In the genomic region with DNA sequence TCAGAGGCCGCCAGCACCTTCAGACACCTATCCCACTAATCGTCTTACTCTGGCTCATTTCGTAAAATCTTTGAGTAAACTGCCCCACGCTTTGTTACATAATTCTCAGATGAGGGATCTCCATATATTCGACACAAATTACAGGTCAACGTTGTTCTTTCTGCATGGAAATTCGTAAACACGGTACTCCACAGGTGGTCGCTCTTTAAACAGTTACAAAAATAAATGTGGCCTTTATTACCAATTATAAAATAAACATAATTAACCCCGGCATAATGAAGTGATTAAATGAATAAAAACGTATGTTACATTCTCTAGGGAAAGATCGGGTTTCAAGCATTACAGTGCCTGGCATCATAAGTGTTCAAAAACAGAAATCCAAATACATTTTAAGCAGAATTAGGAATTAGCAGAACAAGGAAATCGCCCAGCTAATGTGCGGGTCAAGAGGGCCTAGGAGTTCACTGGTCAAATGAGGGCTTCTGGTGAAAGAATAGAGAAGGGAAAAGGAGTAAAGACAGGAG, we compare ENCODE assay signal across 8 cellular contexts. TPM values are rescaled to one million over a fixed set of nuclear protein-coding genes. Genes with fewer than 3 reads are reported as not detected.
DNase-seq lines count a peak whose midpoint lies in the region; ATAC-seq, FAIRE-seq and TF ChIP-seq lines count a peak whose summit lies in the region.

No MANE protein-coding gene starts in this region.

- peaks cover 36% of the 10 kb centered on the region for H3K79me2 ChIP-seq in ACC112 (ENCODE audit: control insufficient read depth, insufficient read depth, low read length, unreplicated experiment)

- ATAC-seq in HG03045 (IDR thresholded peaks at IDR 0.05; ENCODE audit: unreplicated experiment) = no peak

- H3K27me3 ChIP-seq in ACC112 (ENCODE audit: insufficient read depth, low read length) (no peaks in the 10 kb centered on the region), HUES6 (ENCODE audit: control insufficient read depth, insufficient read depth, low read length) (no peaks in the 10 kb centered on the region), bronchial epithelial cell (ENCODE audit: control insufficient read depth, insufficient read depth, low read length) (no peaks in the 10 kb centered on the region), mucosa of rectum (ENCODE audit: control insufficient read depth in 2 of 2, insufficient read depth in 2 of 2, low read length in 2 of 2) (no peaks in the 10 kb centered on the region)

- H3K9me3 ChIP-seq in HUES6 (ENCODE audit: control insufficient read depth, insufficient read depth, low read depth, low read length) (no peaks in the 10 kb centered on the region), mucosa of rectum (ENCODE audit: control insufficient read depth in 2 of 2, low read length in 2 of 2) (no peaks in the 10 kb centered on the region)

- H3K36me3 ChIP-seq in ACC112 (ENCODE audit: insufficient read depth, low read length) (peaks cover 11% of the 10 kb centered on the region), HUES6 (ENCODE audit: control insufficient read depth, insufficient read depth, low read length) (peaks cover 40% of the 10 kb centered on the region), bronchial epithelial cell (ENCODE audit: control insufficient read depth, insufficient read depth, low read length) (peaks cover 3% of the 10 kb centered on the region), mucosa of rectum (ENCODE audit: control insufficient read depth in 2 of 2, insufficient read depth in 2 of 2, low read length in 2 of 2) (peaks cover 30 to 32% of the 10 kb centered on the region in 2 donors)

- H3K4me1 ChIP-seq in ACC112 (ENCODE audit: control insufficient read depth, insufficient read depth, low read length, unreplicated experiment) (peaks cover 20% of the 10 kb centered on the region), HUES6 (ENCODE audit: control insufficient read depth, insufficient read depth, low read length) (peaks cover 21% of the 10 kb centered on the region), mucosa of rectum (ENCODE audit: control insufficient read depth in 2 of 2, insufficient read depth in 2 of 2, low read length in 2 of 2) (peaks cover 21 to 33% of the 10 kb centered on the region in 2 donors)

- TF ChIP-seq CTCF in bronchial epithelial cell (IDR thresholded peaks at IDR 0.05; ENCODE audit: insufficient read depth, low read length, severe bottlenecking) = no peak

- H2AFZ ChIP-seq in ACC112 (ENCODE audit: low read length, unreplicated experiment) = no peak overlapping the region

- H3K4me3 ChIP-seq in ACC112 (ENCODE audit: low read depth, low read length) (peak overlapping the region; percentile 82), HUES6 (ENCODE audit: low read depth, low read length) (peak overlapping the region; percentile 98), bronchial epithelial cell (ENCODE audit: low read depth, low read length) (peak overlapping the region; percentile 89), mucosa of rectum (ENCODE audit: low read length in 2 of 2) (peak overlapping the region; percentile 74 to 96)

- DNase-seq in bronchial epithelial cell (ENCODE audit: low read depth) = no peak
- no peak for DNase-seq in NCI-H1092 (lab: John Stamatoyannopoulos, UW)
- DNase-seq in Ammon's horn (ENCODE audit: low spot score) = no peak
- DNase-seq in activated CD4-positive, CD25-positive, alpha-beta regulatory T cell (lab: John Stamatoyannopoulos, UW) = no peak

- no peak for FAIRE-seq in bronchial epithelial cell (lab: Jason Lieb, UNC)

- H3K9ac ChIP-seq in HUES6 (ENCODE audit: low read length) = peak overlapping the region; percentile 41
- peak overlapping the region; percentile 77 to 95 for H3K9ac ChIP-seq in mucosa of rectum (ENCODE audit: low read depth in 1 of 2, low read length in 2 of 2)

- no peak overlapping the region for H3K27ac ChIP-seq in ACC112 (ENCODE audit: low read depth, low read length)
- H3K27ac ChIP-seq in HUES6 (ENCODE audit: low read depth, low read length) = no peak overlapping the region
- H3K27ac ChIP-seq in mucosa of rectum (ENCODE audit: low read depth in 2 of 2, low read length in 2 of 2) = peak overlapping the region; percentile 97 to 98

RNA-seq across cellular contexts. Expression of a gene that starts 0.9 kb away (rescaled TPM):
- 15.5 and 21.9 TPM in 2 replicates for total RNA-seq in bronchial epithelial cell

RNA-seq across cellular contexts. Expression of a gene that starts 24.8 kb away (rescaled TPM):
- 11.6 and 14.3 TPM in 2 replicates for total RNA-seq in bronchial epithelial cell

RNA-seq across cellular contexts. Expression of a gene that starts 47.8 kb away (rescaled TPM):
- total RNA-seq in bronchial epithelial cell = 273 and 288 TPM in 2 replicates

RNA-seq across cellular contexts. Expression of a gene that starts 52.2 kb away (rescaled TPM):
- 1.1 and 2.3 TPM in 2 replicates for total RNA-seq in bronchial epithelial cell

RNA-seq across cellular contexts. Expression of a gene that starts 53.2 kb away (rescaled TPM):
- total RNA-seq in bronchial epithelial cell = 1,912 and 3,303 TPM in 2 replicates

Comparison
In these comparisons a context has a peak if more than half of its experiments do, and no peak if none do; other contexts are left out.
1. H3K27ac ChIP-seq: peak in mucosa of rectum (2 of 2); none in ACC112 (single experiment) and HUES6 (single experiment).
2. Peak in every context shown above with its lines, with median percentiles within 50 percentile points of each other: H3K4me3 ChIP-seq.